ENCODE assay signal across 8 cellular contexts in the genomic region with DNA sequence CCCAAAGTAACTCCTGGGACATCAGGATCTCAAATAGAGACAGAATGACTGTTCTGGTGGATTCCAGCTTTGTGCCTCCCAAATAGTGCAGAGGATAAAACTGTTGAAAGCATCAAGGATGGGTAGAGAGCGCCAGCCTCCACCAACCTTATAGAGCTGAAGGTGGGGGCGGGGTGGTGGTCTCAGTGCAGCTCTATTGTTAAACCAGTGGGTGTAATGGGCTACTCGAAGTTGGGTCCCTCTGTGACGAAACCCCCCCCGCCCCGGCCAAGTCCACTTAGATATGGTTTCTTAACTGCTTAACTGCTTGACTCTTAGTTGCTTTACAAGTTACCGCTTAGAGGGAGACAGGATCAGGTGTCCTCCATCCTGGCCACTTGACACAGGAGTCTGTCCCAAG. TPM values are rescaled to one million over a fixed set of nuclear protein-coding genes. Genes with fewer than 3 reads are reported as not detected.
A peak's percentile ranks its signal among the peaks of the same experiment; 100 is the strongest.
DNase-seq lines count a peak whose midpoint lies in the region; ATAC-seq and TF ChIP-seq lines count a peak whose summit lies in the region.

No MANE protein-coding gene starts in this region.

- H3K36me3 ChIP-seq in left lung (peaks cover 0 to 46% of the 10 kb centered on the region in 2 donors), thyroid gland (peaks cover 25 to 36% of the 10 kb centered on the region in 2 donors)

- TF ChIP-seq POLR2A in thyroid gland (IDR thresholded peaks at IDR 0.05): no peak

- no peaks in the 10 kb centered on the region for H3K27me3 Mint-ChIP-seq in activated CD4-positive, alpha-beta T cell treated with anti-CD3 and anti-CD28 coated beads, Interleukin-2, amount 10 ng/mL, durations not matched to agents 24 days and 14 days
- H3K27me3 Mint-ChIP-seq in activated naive CD8-positive, alpha-beta T cell treated with anti-CD3 and anti-CD28 coated beads, Interleukin-2, amount 50 U/mL, for 24 hours: no peaks in the 10 kb centered on the region

- peak overlapping the region; percentile 93 for H3K4me3 Mint-ChIP-seq in activated CD4-positive, alpha-beta T cell treated with anti-CD3 and anti-CD28 coated beads, Interleukin-2, amount 10 ng/mL, durations not matched to agents 24 days and 14 days
- peak overlapping the region; percentile 93 for H3K4me3 Mint-ChIP-seq in activated naive CD8-positive, alpha-beta T cell treated with anti-CD3 and anti-CD28 coated beads, Interleukin-2, amount 50 U/mL, for 24 hours

- TF ChIP-seq CTCF in left lung (IDR thresholded peaks at IDR 0.05) (no peak), thyroid gland (IDR thresholded peaks at IDR 0.05) (no peak)

- peaks cover 40% of the 10 kb centered on the region for H3K36me3 Mint-ChIP-seq in activated CD4-positive, alpha-beta T cell treated with anti-CD3 and anti-CD28 coated beads, Interleukin-2, amount 10 ng/mL, durations not matched to agents 24 days and 14 days (ENCODE audit: low read depth)
- H3K36me3 Mint-ChIP-seq in activated naive CD8-positive, alpha-beta T cell treated with anti-CD3 and anti-CD28 coated beads, Interleukin-2, amount 50 U/mL, for 24 hours (ENCODE audit: low read depth): peaks cover 42% of the 10 kb centered on the region

- DNase-seq in activated CD4-positive, alpha-beta T cell treated with anti-CD3 and anti-CD28 coated beads, Interleukin-2, amount 10 ng/mL, durations not matched to agents 24 days and 14 days: no peak
- DNase-seq in activated CD4-positive, alpha-beta T cell treated with anti-CD3 and anti-CD28 coated beads for 1 hour: no peak
- DNase-seq in activated naive CD8-positive, alpha-beta T cell treated with anti-CD3 and anti-CD28 coated beads, Interleukin-2, amount 50 U/mL, for 24 hours: no peak
- no peak for DNase-seq in left lung
- DNase-seq in thyroid gland: peak in 1 of 2 donors; percentile 46
- DNase-seq in A172 (ENCODE audit: low spot score): no peak
- no peak for DNase-seq in mesenteric fat pad (ENCODE audit: low spot score)

- intact Hi-C loops in activated CD4-positive, alpha-beta T cell treated with anti-CD3 and anti-CD28 coated beads, Interleukin-2, amount 10 ng/mL, durations not matched to agents 24 days and 14 days (cut with micrococcal nuclease): loop anchor here (1.0 to 2.0 kb wide), 2 partner anchors 37 to 165 kb away; no protein-coding TSS in a partner anchor
- intact Hi-C loops in left lung (cut with DNase I) (no loop called here), thyroid gland (cut with DNase I) (no loop called here)

- H3K27ac ChIP-seq in left lung: peak overlapping the region in 1 of 2 donors; percentile 80
- H3K27ac ChIP-seq in thyroid gland: peak overlapping the region in 2 of 3 donors; percentile 66 to 87

- peak overlapping the region; percentile 80 to 91 for H3K4me3 ChIP-seq in left lung
- peak overlapping the region; percentile 67 to 84 (median 82) for H3K4me3 ChIP-seq in thyroid gland (replicated peaks in 1 of 3)

- no peaks in the 10 kb centered on the region for H3K9me3 Mint-ChIP-seq in activated CD4-positive, alpha-beta T cell treated with anti-CD3 and anti-CD28 coated beads, Interleukin-2, amount 10 ng/mL, durations not matched to agents 24 days and 14 days
- H3K9me3 Mint-ChIP-seq in activated naive CD8-positive, alpha-beta T cell treated with anti-CD3 and anti-CD28 coated beads, Interleukin-2, amount 50 U/mL, for 24 hours: peaks cover 5% of the 10 kb centered on the region

- WGBS in thyroid gland, 2 donors: 12 to 17% methylated on average over 7 of the region's 7 CpGs

- H3K4me1 ChIP-seq in left lung (peaks cover 11 to 24% of the 10 kb centered on the region in 2 donors), thyroid gland (peaks cover 13 to 22% of the 10 kb centered on the region in 2 donors)

- H3K9me3 ChIP-seq in left lung: no peaks in the 10 kb centered on the region
- H3K9me3 ChIP-seq in thyroid gland: no peaks in the 10 kb centered on the region

- no peak for ATAC-seq in activated naive CD8-positive, alpha-beta T cell treated with anti-CD3 and anti-CD28 coated beads, Interleukin-2, amount 50 U/mL, for 24 hours
- ATAC-seq in left lung: no peak
- ATAC-seq in GM19035 (IDR thresholded peaks at IDR 0.05; ENCODE audit: unreplicated experiment): no peak

- H3K27me3 ChIP-seq in left lung (no peaks in the 10 kb centered on the region), thyroid gland (no peaks in the 10 kb centered on the region)

- H3K27ac Mint-ChIP-seq in activated CD4-positive, alpha-beta T cell treated with anti-CD3 and anti-CD28 coated beads, Interleukin-2, amount 10 ng/mL, durations not matched to agents 24 days and 14 days: peak overlapping the region; percentile 83
- peak overlapping the region; percentile 90 for H3K27ac Mint-ChIP-seq in activated naive CD8-positive, alpha-beta T cell treated with anti-CD3 and anti-CD28 coated beads, Interleukin-2, amount 50 U/mL, for 24 hours

- peaks cover 31% of the 10 kb centered on the region for H3K4me1 Mint-ChIP-seq in activated CD4-positive, alpha-beta T cell treated with anti-CD3 and anti-CD28 coated beads, Interleukin-2, amount 10 ng/mL, durations not matched to agents 24 days and 14 days
- peaks cover 48% of the 10 kb centered on the region for H3K4me1 Mint-ChIP-seq in activated naive CD8-positive, alpha-beta T cell treated with anti-CD3 and anti-CD28 coated beads, Interleukin-2, amount 50 U/mL, for 24 hours

RNA-seq across cellular contexts. Expression of a gene that starts 22.7 kb away (rescaled TPM):
- 143 and 149 TPM in 2 replicates for total RNA-seq in activated CD4-positive, alpha-beta T cell treated with anti-CD3 and anti-CD28 coated beads, Interleukin-2, amount 10 ng/mL, durations not matched to agents 24 days and 14 days
- total RNA-seq in left lung: 10 to 100 TPM; 52.0 to 59.8 TPM
- 10 to 100 TPM; 51.3 to 80.3 (median 72.8) TPM for total RNA-seq in thyroid gland
- 93.2 and 111 TPM in 2 replicates for total RNA-seq in A172 (2014; rRNA removed; shearing (Covaris generic))
- 52.2 TPM for total RNA-seq in mesenteric fat pad

RNA-seq across cellular contexts. Expression of a gene that starts 43.9 kb away (rescaled TPM):
- total RNA-seq in activated CD4-positive, alpha-beta T cell treated with anti-CD3 and anti-CD28 coated beads, Interleukin-2, amount 10 ng/mL, durations not matched to agents 24 days and 14 days: 148 and 156 TPM in 2 replicates
- total RNA-seq in left lung: 10 to 100 TPM; 58.5 to 66.2 TPM
- 10 to 100 TPM; 38.0 to 49.2 (median 45.4) TPM for total RNA-seq in thyroid gland
- 49.6 and 51.2 TPM in 2 replicates for total RNA-seq in A172 (2014; rRNA removed; shearing (Covaris generic))
- 46.1 TPM for total RNA-seq in mesenteric fat pad
